In genomic region chr20:46897471-46897870, GRCh38 we compare ENCODE assay signal across 22 cellular contexts. TPM values are rescaled to one million over a fixed set of nuclear protein-coding genes. Genes with fewer than 3 reads are reported as not detected.
DNase-seq lines count a peak whose midpoint lies in the region; ATAC-seq and TF ChIP-seq lines count a peak whose summit lies in the region.
"Had no signal": no experiment of that assay in that cellular context is flagged by ENCODE, and none has a peak within 500 bp of the region (broad histone marks: within the 10 kb centered on the region; RNA-seq: fewer than 3 reads in every experiment).

No MANE protein-coding gene starts in this region.

- TF ChIP-seq CTCF in OCI-LY7 (conservative IDR thresholded peaks at IDR 0.05; ENCODE audit: low read length) = no peak
- TF ChIP-seq CTCF in natural killer cell (IDR thresholded peaks at IDR 0.05) = no peak

- BruUV-seq in OCI-LY7 (replicated peaks; lab: Mats Ljungman, UMichigan) = no TSS peak

- no peaks in the 10 kb centered on the region for H3K36me3 Mint-ChIP-seq in memory B cell
- no peaks in the 10 kb centered on the region for H3K36me3 Mint-ChIP-seq in stimulated activated memory B cell treated with anti-CD40 and anti-IgM and Interleukin-4, amounts not matched to agents 10 μg/mL and 1 μg/mL and 100 μg/mL, for 72 hours
- no peaks in the 10 kb centered on the region for H3K36me3 Mint-ChIP-seq in natural killer cell
- no peaks in the 10 kb centered on the region for H3K36me3 Mint-ChIP-seq in activated CD8-positive, alpha-beta T cell treated with anti-CD3 and anti-CD28 coated beads, Interleukin-2, amount 10 ng/mL, durations not matched to agents 7 days and 5 days (ENCODE audit: low read depth)
- H3K36me3 Mint-ChIP-seq: natural killer cell treated with Interleukin-12 subunit alpha and Interleukin-12 subunit beta and Interleukin-15 and Interleukin-18, amount 100 ng/mL, for 72 hours had no signal

- no peak overlapping the region for H3K4me3 ChIP-seq in OCI-LY7 (ENCODE audit: low read depth, low read length, poor library complexity, severe bottlenecking)
- H3K4me3 ChIP-seq: gastrocnemius medialis, spleen had no signal

- H3K9me3 ChIP-seq in OCI-LY7 (ENCODE audit: low read length) = no peaks in the 10 kb centered on the region
- H3K9me3 ChIP-seq: gastrocnemius medialis, spleen had no signal

- peaks cover 64% of the 10 kb centered on the region for H3K4me1 ChIP-seq in OCI-LY7 (ENCODE audit: insufficient read depth, low read length, poor library complexity, severe bottlenecking)
- H3K4me1 ChIP-seq: gastrocnemius medialis had no signal

- H3K4me3 Mint-ChIP-seq in memory B cell = peak overlapping the region; percentile 49
- peak overlapping the region; percentile 44 for H3K4me3 Mint-ChIP-seq in stimulated activated memory B cell treated with anti-CD40 and anti-IgM and Interleukin-4, amounts not matched to agents 10 μg/mL and 1 μg/mL and 100 μg/mL, for 72 hours
- H3K4me3 Mint-ChIP-seq in natural killer cell = no peak overlapping the region
- H3K4me3 Mint-ChIP-seq in activated CD8-positive, alpha-beta T cell treated with anti-CD3 and anti-CD28 coated beads, Interleukin-2, amount 10 ng/mL, durations not matched to agents 7 days and 5 days = no peak overlapping the region
- H3K4me3 Mint-ChIP-seq: activated T-cell treated with anti-CD3 and anti-CD28 coated beads, Interleukin-2, amount 50 U/mL, for 4 hours; HFFc6; natural killer cell treated with Interleukin-12 subunit alpha and Interleukin-12 subunit beta and Interleukin-15 and Interleukin-18, amount 100 ng/mL, for 72 hours had no signal

- H3K27ac Mint-ChIP-seq in memory B cell (peak overlapping the region; percentile 1), natural killer cell (no peak overlapping the region)
- H3K27ac Mint-ChIP-seq in stimulated activated memory B cell treated with anti-CD40 and anti-IgM and Interleukin-4, amounts not matched to agents 10 μg/mL and 1 μg/mL and 100 μg/mL, for 72 hours = no peak overlapping the region
- no peak overlapping the region for H3K27ac Mint-ChIP-seq in activated CD8-positive, alpha-beta T cell treated with anti-CD3 and anti-CD28 coated beads, Interleukin-2, amount 10 ng/mL, durations not matched to agents 7 days and 5 days
- H3K27ac Mint-ChIP-seq: HFFc6; natural killer cell treated with Interleukin-12 subunit alpha and Interleukin-12 subunit beta and Interleukin-15 and Interleukin-18, amount 100 ng/mL, for 72 hours had no signal

- H3K9me3 Mint-ChIP-seq in memory B cell = no peaks in the 10 kb centered on the region
- no peaks in the 10 kb centered on the region for H3K9me3 Mint-ChIP-seq in stimulated activated memory B cell treated with anti-CD40 and anti-IgM and Interleukin-4, amounts not matched to agents 10 μg/mL and 1 μg/mL and 100 μg/mL, for 72 hours
- no peaks in the 10 kb centered on the region for H3K9me3 Mint-ChIP-seq in natural killer cell
- H3K9me3 Mint-ChIP-seq in activated CD8-positive, alpha-beta T cell treated with anti-CD3 and anti-CD28 coated beads, Interleukin-2, amount 10 ng/mL, durations not matched to agents 7 days and 5 days (ENCODE audit: insufficient read depth) = no peaks in the 10 kb centered on the region
- H3K9me3 Mint-ChIP-seq: activated T-cell treated with anti-CD3 and anti-CD28 coated beads, Interleukin-2, amount 50 U/mL, for 4 hours; HFFc6; natural killer cell treated with Interleukin-12 subunit alpha and Interleukin-12 subunit beta and Interleukin-15 and Interleukin-18, amount 100 ng/mL, for 72 hours had no signal

- no peak overlapping the region for H3K27ac ChIP-seq in OCI-LY7 (ENCODE audit: low read depth, low read length, poor library complexity, severe bottlenecking)
- H3K27ac ChIP-seq: gastrocnemius medialis, spleen had no signal

- peak overlapping the region; percentile 80; the same call in 1 of the 2 replicates for H2AFZ ChIP-seq in OCI-LY7 (ENCODE audit: low read length)

- POLR2A ChIA-PET in OCI-LY7 (lab: Charles Lee) = no interaction called here
- POLR2A ChIA-PET in activated CD8-positive, alpha-beta T cell treated with anti-CD3 and anti-CD28 coated beads, Interleukin-2, amount 10 ng/mL, durations not matched to agents 7 days and 5 days (lab: Charles Lee) = no interaction called here

- CTCF ChIA-PET in OCI-LY7 (lab: Charles Lee; ENCODE audit: unreplicated experiment) = no interaction called here
- CTCF ChIA-PET in activated CD8-positive, alpha-beta T cell treated with anti-CD3 and anti-CD28 coated beads, Interleukin-2, amount 10 ng/mL, durations not matched to agents 7 days and 5 days (lab: Charles Lee) = no interaction called here

- intact Hi-C loops in OCI-LY7 (cut with micrococcal nuclease; ENCODE audit: unreplicated experiment) = no loop called here
- intact Hi-C loops in natural killer cell (cut with micrococcal nuclease) = no loop called here

- ATAC-seq in memory B cell (ENCODE audit: low read depth) = no peak
- no peak for ATAC-seq in stimulated activated memory B cell treated with anti-CD40 and anti-IgM and Interleukin-4, amounts not matched to agents 10 μg/mL and 1 μg/mL and 100 μg/mL, for 72 hours
- no peak for ATAC-seq in natural killer cell
- no peak for ATAC-seq in activated CD8-positive, alpha-beta T cell treated with anti-CD3 and anti-CD28 coated beads, Interleukin-2, amount 10 ng/mL, durations not matched to agents 7 days and 5 days
- ATAC-seq: activated T-cell treated with anti-CD3 and anti-CD28 coated beads, Interleukin-2, amount 50 U/mL, for 4 hours; gastrocnemius medialis; natural killer cell treated with Interleukin-12 subunit alpha and Interleukin-12 subunit beta and Interleukin-15 and Interleukin-18, amount 100 ng/mL, for 72 hours had no signal

- no peaks in the 10 kb centered on the region for H3K9me2 ChIP-seq in OCI-LY7 (ENCODE audit: insufficient read depth, low read length)

- H3K27me3 Mint-ChIP-seq in memory B cell (peaks cover 16% of the 10 kb centered on the region), natural killer cell (ENCODE audit: low read depth in 2 of 2) (peaks cover 47 to 75% of the 10 kb centered on the region in 2 donors)
- peaks cover 54% of the 10 kb centered on the region for H3K27me3 Mint-ChIP-seq in stimulated activated memory B cell treated with anti-CD40 and anti-IgM and Interleukin-4, amounts not matched to agents 10 μg/mL and 1 μg/mL and 100 μg/mL, for 72 hours
- peaks cover 68% of the 10 kb centered on the region for H3K27me3 Mint-ChIP-seq in activated CD8-positive, alpha-beta T cell treated with anti-CD3 and anti-CD28 coated beads, Interleukin-2, amount 10 ng/mL, durations not matched to agents 7 days and 5 days (ENCODE audit: low read depth)

- DNase-seq in NCI-H2171 treated with DMSO at 0.1 percent for 48 hours (lab: John Stamatoyannopoulos, UW) (peak; percentile 38), NCI-H2171 (lab: John Stamatoyannopoulos, UW) (no peak), OCI-LY7 (ENCODE audit: low spot score) (no peak), memory B cell (ENCODE audit: low spot score in 2 of 2) (no peak), natural killer cell (no peak), NCI-H2029 (lab: John Stamatoyannopoulos, UW) (no peak)
- no peak for DNase-seq in activated CD8-positive, alpha-beta T cell treated with anti-CD3 and anti-CD28 coated beads, Interleukin-2, amount 10 ng/mL, durations not matched to agents 7 days and 5 days
- DNase-seq: activated CD4-positive, CD25-positive, alpha-beta regulatory T cell treated with anti-CD3 and anti-CD28 coated beads, Interleukin-2, amount 50 U/mL, for 72 hours; activated naive CD4-positive, alpha-beta T cell treated with Interleukin-2 at 50 U/mL for 16 hours; activated T-cell treated with anti-CD3 and anti-CD28 coated beads, Interleukin-2, amount 50 U/mL, for 4 hours; amniotic stem cell; erythroblast; gastrocnemius medialis; HFFc6; kidney; NCI-H1436; NCI-H345; spleen; stimulated activated CD4-positive, alpha-beta T cell treated with anti-CD3 and anti-CD28 coated beads, Interleukin-4, amount 100 ng/mL, for 4 hours had no signal

- peaks cover 5% of the 10 kb centered on the region for H3K4me1 Mint-ChIP-seq in memory B cell
- H3K4me1 Mint-ChIP-seq in stimulated activated memory B cell treated with anti-CD40 and anti-IgM and Interleukin-4, amounts not matched to agents 10 μg/mL and 1 μg/mL and 100 μg/mL, for 72 hours = peaks cover 5% of the 10 kb centered on the region
- H3K4me1 Mint-ChIP-seq in natural killer cell = no peaks in the 10 kb centered on the region
- H3K4me1 Mint-ChIP-seq in activated CD8-positive, alpha-beta T cell treated with anti-CD3 and anti-CD28 coated beads, Interleukin-2, amount 10 ng/mL, durations not matched to agents 7 days and 5 days (ENCODE audit: low read depth) = no peaks in the 10 kb centered on the region

- no peaks in the 10 kb centered on the region for H3K36me3 ChIP-seq in OCI-LY7 (ENCODE audit: insufficient read depth, low read length)
- H3K36me3 ChIP-seq: gastrocnemius medialis, spleen had no signal

- H4K20me1 ChIP-seq in OCI-LY7 (ENCODE audit: insufficient read depth, low read length) = no peaks in the 10 kb centered on the region

- no peaks in the 10 kb centered on the region for H3K79me2 ChIP-seq in OCI-LY7 (ENCODE audit: insufficient read depth, low read depth, low read length)

- H3K4me2 ChIP-seq in OCI-LY7 (ENCODE audit: low read length) = no peak overlapping the region

RNA-seq across cellular contexts. Expression of gene EYA2, which starts 2.8 kb away (rescaled TPM):
- total RNA-seq in OCI-LY7 (2014; rRNA removed; shearing (Covaris generic)) = not detected in 2 replicates
- total RNA-seq in OCI-LY7 (2022) = not detected in 2 replicates
- under 1 TPM in 1 of 3 donors, not detected in 2; 0.30 TPM for total RNA-seq in natural killer cell
- not detected for total RNA-seq in activated CD8-positive, alpha-beta T cell treated with anti-CD3 and anti-CD28 coated beads, Interleukin-2, amount 10 ng/mL, durations not matched to agents 7 days and 5 days
- total RNA-seq: activated T-cell treated with anti-CD3 and anti-CD28 coated beads, Interleukin-2, amount 50 U/mL, for 4 hours; dermis microvascular lymphatic vessel endothelial cell had no signal

Comparison
In these comparisons a context has a peak if more than half of its experiments do, and no peak if none do; other contexts are left out.
1. H3K4me3 Mint-ChIP-seq: peak in memory B cell (single experiment) and stimulated activated memory B cell treated with anti-CD40 and anti-IgM and Interleukin-4, amounts not matched to agents 10 μg/mL and 1 μg/mL and 100 μg/mL, for 72 hours (single experiment); none in natural killer cell (single experiment) and activated CD8-positive, alpha-beta T cell treated with anti-CD3 and anti-CD28 coated beads, Interleukin-2, amount 10 ng/mL, durations not matched to agents 7 days and 5 days (single experiment).